15 cellular contexts compared by ENCODE assay signal in the genomic region with DNA sequence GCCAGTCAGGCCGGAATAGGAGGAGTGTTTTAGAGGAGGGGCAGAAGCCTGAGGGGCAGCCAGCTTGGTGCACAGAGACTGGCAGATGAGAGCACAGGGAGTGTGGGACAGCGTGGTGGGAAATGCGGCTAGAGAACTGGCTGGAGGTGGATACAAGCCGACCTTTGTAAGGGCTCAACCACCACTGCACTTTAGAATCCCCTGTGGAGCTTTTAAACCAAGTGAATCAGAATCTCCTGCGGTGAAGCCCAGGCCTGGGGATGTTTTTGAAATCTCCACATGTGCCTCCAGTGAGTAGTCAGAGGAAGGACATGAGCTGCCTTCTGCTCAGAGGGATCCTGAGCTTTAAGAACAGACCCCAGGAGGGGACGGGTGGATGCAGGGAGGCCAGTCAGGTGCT. TPM values are rescaled to one million over a fixed set of nuclear protein-coding genes. Genes with fewer than 3 reads are reported as not detected.
DNase-seq lines count a peak whose midpoint lies in the region; ATAC-seq and TF ChIP-seq lines count a peak whose summit lies in the region.
"Had no signal": no experiment of that assay in that cellular context is flagged by ENCODE, and none has a peak within 500 bp of the region (broad histone marks: within the 10 kb centered on the region; RNA-seq: fewer than 3 reads in every experiment).

No MANE protein-coding gene starts in this region.

- H3K27me3 Mint-ChIP-seq in progenitor cell of endocrine pancreas: no peaks in the 10 kb centered on the region
- H3K27me3 Mint-ChIP-seq: activated T-cell treated with anti-CD3 and anti-CD28 coated beads, Interleukin-2, amount 50 U/mL, for 24 hours had no signal

- TF ChIP-seq EP300 in gastroesophageal sphincter (IDR thresholded peaks at IDR 0.05): no peak

- H3K4me1 Mint-ChIP-seq in progenitor cell of endocrine pancreas (ENCODE audit: low read depth): peaks cover 15% of the 10 kb centered on the region

- DNase-seq in Daoy (ENCODE audit: low read depth) (peak; percentile 90), NB4 (ENCODE audit: low read depth) (peak; percentile 70), ecto neural progenitor cell (ENCODE audit: low spot score) (peak; percentile 63), progenitor cell of endocrine pancreas (ENCODE audit: low spot score, unreplicated experiment) (no peak), AG08395 (ENCODE audit: low spot score) (no peak)
- no peak for DNase-seq in activated CD4-positive, alpha-beta T cell treated with anti-CD3 and anti-CD28 coated beads for 1 hour
- DNase-seq: activated T-cell treated with anti-CD3 and anti-CD28 coated beads, Interleukin-2, amount 50 U/mL, for 24 hours; Karpas-422; NCI-H1436 treated with DMSO at 0.1 percent for 48 hours; ovary; stimulated activated naive CD4-positive, alpha-beta T cell had no signal

- TF ChIP-seq CTCF in NB4 (IDR thresholded peaks at IDR 0.05; ENCODE audit: low read depth, low read length): no peak
- no peak for TF ChIP-seq CTCF in progenitor cell of endocrine pancreas (IDR thresholded peaks at IDR 0.05; ENCODE audit: unreplicated experiment)
- no peak for TF ChIP-seq CTCF in gastroesophageal sphincter (IDR thresholded peaks at IDR 0.05)

- no peak overlapping the region for H3K4me3 ChIP-seq in NB4 (ENCODE audit: low read depth, low read length)
- H3K4me3 ChIP-seq in gastroesophageal sphincter: no peak overlapping the region
- H3K4me3 ChIP-seq: ovary, SJSA1, smooth muscle cell had no signal

- no peaks in the 10 kb centered on the region for H3K9me3 ChIP-seq in gastroesophageal sphincter
- H3K9me3 ChIP-seq: ovary, SJSA1 had no signal

- peaks cover 0 to 18% (median 3%) of the 10 kb centered on the region in 3 donors for H3K4me1 ChIP-seq in gastroesophageal sphincter
- H3K4me1 ChIP-seq: SJSA1 had no signal

- H3K27ac ChIP-seq in gastroesophageal sphincter: no peak overlapping the region
- H3K27ac ChIP-seq: ovary, SJSA1 had no signal

- no peak overlapping the region for H3K4me3 Mint-ChIP-seq in progenitor cell of endocrine pancreas (ENCODE audit: low read depth)
- H3K4me3 Mint-ChIP-seq: activated T-cell treated with anti-CD3 and anti-CD28 coated beads, Interleukin-2, amount 50 U/mL, for 24 hours had no signal

- no peaks in the 10 kb centered on the region for H3K9me3 Mint-ChIP-seq in progenitor cell of endocrine pancreas (ENCODE audit: low read depth)

- 74 to 84% methylated on average over 5 of the region's 6 CpGs for WGBS in gastroesophageal sphincter (ENCODE audit: low coverage in 1 of 2), 2 donors

- ATAC-seq in GM19328 (IDR thresholded peaks at IDR 0.05; ENCODE audit: unreplicated experiment): no peak
- ATAC-seq in gastroesophageal sphincter: no peak

- H3K36me3 ChIP-seq in gastroesophageal sphincter: no peaks in the 10 kb centered on the region
- H3K36me3 ChIP-seq: ovary, SJSA1 had no signal

- TF ChIP-seq POLR2A in NB4 (IDR thresholded peaks at IDR 0.05; ENCODE audit: extremely low read depth, insufficient read length) (no peak), gastroesophageal sphincter (IDR thresholded peaks at IDR 0.05) (no peak)

- no peaks in the 10 kb centered on the region for H3K36me3 Mint-ChIP-seq in progenitor cell of endocrine pancreas (ENCODE audit: insufficient read depth)

- no peaks in the 10 kb centered on the region for H3K27me3 ChIP-seq in gastroesophageal sphincter
- H3K27me3 ChIP-seq: ovary, SJSA1 had no signal

- peak overlapping the region; percentile 30 for H3K27ac Mint-ChIP-seq in progenitor cell of endocrine pancreas
- H3K27ac Mint-ChIP-seq: activated T-cell treated with anti-CD3 and anti-CD28 coated beads, Interleukin-2, amount 50 U/mL, for 24 hours had no signal

RNA-seq across cellular contexts. Expression of a gene that starts 10.9 kb away (rescaled TPM):
- 3.8 and 4.7 TPM in 2 replicates for total RNA-seq in Daoy (2014; rRNA removed; shearing (Covaris generic))
- total RNA-seq in progenitor cell of endocrine pancreas (0.91 and 1.1 TPM in 2 replicates), gastroesophageal sphincter (1 to 10 TPM in 2 of 4 donors, under 1 TPM in 1, not detected in 1; 0.22 to 2.7 (median 1.7) TPM)

RNA-seq across cellular contexts. Expression of a gene that starts 11.2 kb away (rescaled TPM):
- 159 and 164 TPM in 2 replicates for total RNA-seq in Daoy (2014; rRNA removed; shearing (Covaris generic))
- total RNA-seq in progenitor cell of endocrine pancreas (9.3 and 10.7 TPM in 2 replicates), gastroesophageal sphincter (1 to 10 TPM; 1.4 to 8.1 (median 3.6) TPM)

Comparison
In these comparisons a context has a peak if more than half of its experiments do, and no peak if none do; other contexts are left out.
1. DNase-seq: peak in Daoy (single experiment), NB4 (single experiment) and ecto neural progenitor cell (single experiment); none in progenitor cell of endocrine pancreas (single experiment), AG08395 (single experiment) and activated CD4-positive, alpha-beta T cell treated with anti-CD3 and anti-CD28 coated beads for 1 hour (single experiment).
2. RNA of a gene that starts 11.2 kb away (total RNA-seq): 159 to 164 TPM in Daoy; 9.3 to 10.7 TPM in progenitor cell of endocrine pancreas and 1.4 to 8.1 TPM in gastroesophageal sphincter; every median in the first group is over 10 times any median in the second.